ENCODE assay signal across 27 cellular contexts in genomic region chr15:97790180-97790579, GRCh38.
"Had no signal": no experiment of that assay in that cellular context is flagged by ENCODE, and none has a peak within 500 bp of the region (broad histone marks: within the 10 kb centered on the region; RNA-seq: fewer than 3 reads in every experiment).

No MANE protein-coding gene starts in this region.

- ATAC-seq: stimulated activated effector memory CD8-positive, alpha-beta T cell treated with anti-CD3 and anti-CD28 coated beads, Interleukin-12 subunit alpha, Interleukin-12 subunit beta, amount 100 ng/mL, for 72 hours; stimulated activated memory B cell treated with anti-CD40 and anti-IgM and Interleukin-4, amounts not matched to agents 10 μg/mL and 1 μg/mL and 100 μg/mL, for 72 hours; stimulated activated naive B cell treated with anti-CD40 and anti-IgM and Interleukin-4, amounts not matched to agents 10 μg/mL and 1 μg/mL and 100 μg/mL, for 72 hours; stimulated activated naive CD8-positive, alpha-beta T cell treated with anti-CD3 and anti-CD28 coated beads, Interleukin-15, amount 100 ng/mL, for 72 hours; stimulated activated naive CD8-positive, alpha-beta T cell treated with anti-CD3 and anti-CD28 coated beads, Interleukin-15, Interleukin-2, amounts not matched to agents 100 U/mL and 50 U/mL, for 24 hours; upper lobe of right lung had no signal

- FAIRE-seq: urothelium cell line had no signal

- H3K9me3 ChIP-seq: stomach, suprapubic skin, testis, thoracic aorta, thyroid gland, tibial artery, transverse colon, upper lobe of left lung, upper lobe of right lung, uterus, vagina had no signal

- H3K36me3 ChIP-seq: stomach, suprapubic skin, thoracic aorta, thyroid gland, tibial artery, tibial nerve, transverse colon, upper lobe of left lung, upper lobe of right lung, uterus, vagina had no signal

- H3K27me3 ChIP-seq: stomach, suprapubic skin, testis, thyroid gland, tibial nerve, transverse colon, upper lobe of left lung, upper lobe of right lung, uterus, vagina had no signal

- H3K4me1 ChIP-seq: stomach, suprapubic skin, testis, thyroid gland, tibial artery, tibial nerve, transverse colon, upper lobe of left lung, upper lobe of right lung, uterus, vagina had no signal

- DNase-seq: stimulated activated CD4-positive, alpha-beta T cell treated with anti-CD3 and anti-CD28 coated beads, Interleukin-2, amount 100 ng/mL, for 48 hours; stimulated activated CD4-positive, alpha-beta T cell treated with anti-CD3 and anti-CD28 coated beads, Interleukin-4, amount 100 ng/mL, for 1 hour; stimulated activated CD4-positive, alpha-beta T cell treated with anti-CD3 and anti-CD28 coated beads, Interleukin-4, amount 100 ng/mL, for 24 hours; stimulated activated CD4-positive, alpha-beta T cell treated with anti-CD3 and anti-CD28 coated beads, Interleukin-4, amount 100 ng/mL, for 4 hours; stimulated activated CD8-positive, alpha-beta memory T cell treated with anti-CD3 and anti-CD28 coated beads, Interleukin-4, amount 100 ng/mL, for 48 hours; stimulated activated naive B cell treated with anti-CD40 and anti-IgM and Interleukin-4, amounts not matched to agents 10 μg/mL and 1 μg/mL and 100 μg/mL, for 72 hours; stimulated activated naive CD4-positive, alpha-beta T cell; stimulated activated naive CD4-positive, alpha-beta T cell treated with Interleukin-2 at 50 U/mL for 16 hours; stimulated activated naive CD8-positive, alpha-beta T cell treated with anti-CD3 and anti-CD28 coated beads, Interleukin-15, amount 100 ng/mL, for 72 hours; stimulated activated naive CD8-positive, alpha-beta T cell treated with anti-CD3 and anti-CD28 coated beads, Interleukin-15, Interleukin-2, amounts not matched to agents 100 U/mL and 50 U/mL, for 24 hours; stomach; substantia nigra; testis; thyroid gland; tibial artery; transverse colon; trophoblast cell; upper lobe of left lung; upper lobe of right lung; uterus had no signal

- H3K4me3 ChIP-seq: stomach, suprapubic skin, testis, thoracic aorta, thyroid gland, tibial artery, tibial nerve, transverse colon, upper lobe of left lung, upper lobe of right lung, uterus, vagina had no signal

- H3K27ac ChIP-seq: stomach, suprapubic skin, testis, thoracic aorta, thyroid gland, tibial artery, tibial nerve, upper lobe of left lung, upper lobe of right lung, uterus, vagina had no signal
